21 cellular contexts compared by ENCODE assay signal in the genomic region with DNA sequence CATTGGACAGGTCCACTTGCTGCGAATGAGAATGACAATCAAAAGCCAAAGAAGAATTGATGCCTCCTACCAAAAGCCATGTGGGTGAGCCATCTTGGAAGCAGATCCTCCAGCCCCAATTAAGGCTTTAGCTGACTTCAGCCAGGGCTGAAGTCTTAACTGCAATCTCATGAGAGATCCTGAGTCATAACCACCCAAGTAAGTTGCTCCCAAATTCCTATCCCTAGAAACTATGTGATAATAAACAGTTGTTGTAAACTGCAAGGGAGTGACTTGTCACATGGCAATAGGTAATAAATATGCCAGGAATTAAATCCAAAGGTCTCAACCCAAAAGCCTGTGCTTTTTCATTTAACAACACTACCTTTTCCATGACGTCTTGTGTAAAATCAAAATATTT.
DNase-seq lines count a peak whose midpoint lies in the region; FAIRE-seq and TF ChIP-seq lines count a peak whose summit lies in the region.
"Had no signal": no experiment of that assay in that cellular context is flagged by ENCODE, and none has a peak within 500 bp of the region (broad histone marks: within the 10 kb centered on the region; RNA-seq: fewer than 3 reads in every experiment).

No MANE protein-coding gene starts in this region.

- no peaks in the 10 kb centered on the region; the same call in 1 of the 2 replicates for H3K27me3 Mint-ChIP-seq in HFFc6 (ENCODE audit: insufficient read depth)
- peaks cover 2% of the 10 kb centered on the region for H3K27me3 Mint-ChIP-seq in astrocyte (ENCODE audit: low read depth, unreplicated experiment)
- peaks cover 3% of the 10 kb centered on the region for H3K27me3 Mint-ChIP-seq in nephron progenitor cell (ENCODE audit: low read depth, poor library complexity)
- H3K27me3 Mint-ChIP-seq: effector memory CD8-positive, alpha-beta T cell; stimulated activated memory B cell treated with anti-CD40 and anti-IgM and Interleukin-4, amounts not matched to agents 10 μg/mL and 1 μg/mL and 100 μg/mL, for 72 hours had no signal

- H3K36me3 Mint-ChIP-seq in HFFc6 (ENCODE audit: low read depth) (no peaks in the 10 kb centered on the region), astrocyte (ENCODE audit: low read depth, unreplicated experiment) (no peaks in the 10 kb centered on the region), nephron progenitor cell (ENCODE audit: low read depth) (no peaks in the 10 kb centered on the region)
- H3K36me3 Mint-ChIP-seq: stimulated activated memory B cell treated with anti-CD40 and anti-IgM and Interleukin-4, amounts not matched to agents 10 μg/mL and 1 μg/mL and 100 μg/mL, for 72 hours had no signal

- no peak overlapping the region for H2BK15ac ChIP-seq in mesenchymal stem cell (ENCODE audit: low read depth, poor library complexity, severe bottlenecking)

- DNase-seq in AG08396 (ENCODE audit: low spot score): peak; percentile 36
- peak; percentile 66 for DNase-seq in HFFc6
- DNase-seq in astrocyte (ENCODE audit: low read depth): peak; percentile 48
- DNase-seq in mesenchymal stem cell: peak; percentile 63
- DNase-seq in glomerular visceral epithelial cell (ENCODE audit: extremely low spot score): no peak
- DNase-seq in SJCRH30: no peak
- no peak for DNase-seq in nephron progenitor cell
- no peak for DNase-seq in brain microvascular endothelial cell
- DNase-seq: ACHN; activated CD4-positive, alpha-beta T cell treated with anti-CD3 and anti-CD28 coated beads for 48 hours; activated effector memory CD4-positive, alpha-beta T cell treated with anti-CD3 and anti-CD28 coated beads, Interleukin-2, amount 50 U/mL, for 16 hours; anterior cingulate cortex; effector memory CD8-positive, alpha-beta T cell; left colon; MM.1S; NCI-H1694; psoas muscle; thyroid gland had no signal

- no peak overlapping the region for H3K4me3 Mint-ChIP-seq in HFFc6
- H3K4me3 Mint-ChIP-seq in astrocyte (ENCODE audit: unreplicated experiment): no peak overlapping the region
- no peak overlapping the region for H3K4me3 Mint-ChIP-seq in nephron progenitor cell
- H3K4me3 Mint-ChIP-seq: effector memory CD8-positive, alpha-beta T cell; neural crest cell; stimulated activated memory B cell treated with anti-CD40 and anti-IgM and Interleukin-4, amounts not matched to agents 10 μg/mL and 1 μg/mL and 100 μg/mL, for 72 hours had no signal

- H3K9ac ChIP-seq in astrocyte (ENCODE audit: low read length) (no peak overlapping the region), mesenchymal stem cell (ENCODE audit: low read length) (no peak overlapping the region)

- no peaks in the 10 kb centered on the region for H3K9me3 Mint-ChIP-seq in HFFc6
- H3K9me3 Mint-ChIP-seq in astrocyte (ENCODE audit: unreplicated experiment): no peaks in the 10 kb centered on the region
- peaks cover 50% of the 10 kb centered on the region for H3K9me3 Mint-ChIP-seq in nephron progenitor cell
- H3K9me3 Mint-ChIP-seq: effector memory CD8-positive, alpha-beta T cell; stimulated activated memory B cell treated with anti-CD40 and anti-IgM and Interleukin-4, amounts not matched to agents 10 μg/mL and 1 μg/mL and 100 μg/mL, for 72 hours had no signal

- H2AK5ac ChIP-seq in mesenchymal stem cell (ENCODE audit: low read length, severe bottlenecking): no peak overlapping the region

- H3K79me2 ChIP-seq in astrocyte (ENCODE audit: insufficient read depth, low read length): no peaks in the 10 kb centered on the region

- TF ChIP-seq CTCF in HFFc6 (IDR thresholded peaks at IDR 0.05): no peak
- no peak for TF ChIP-seq CTCF in astrocyte (IDR thresholded peaks at IDR 0.05; ENCODE audit: insufficient read depth, low read depth, low read length)
- no peak for TF ChIP-seq CTCF in nephron progenitor cell (IDR thresholded peaks at IDR 0.05)
- TF ChIP-seq CTCF in brain microvascular endothelial cell (IDR thresholded peaks at IDR 0.05; ENCODE audit: low read depth, low read length, missing control alignments): no peak

- 40% methylated on average over 2 of the region's 2 CpGs for WGBS in mesenchymal stem cell

- H3K23ac ChIP-seq in mesenchymal stem cell (ENCODE audit: low read length in 2 of 2): no peak overlapping the region

- H3K27ac Mint-ChIP-seq in HFFc6: peak overlapping the region; percentile 81
- H3K27ac Mint-ChIP-seq in astrocyte (ENCODE audit: unreplicated experiment): no peak overlapping the region
- H3K27ac Mint-ChIP-seq in nephron progenitor cell: no peak overlapping the region
- H3K27ac Mint-ChIP-seq: effector memory CD8-positive, alpha-beta T cell; stimulated activated memory B cell treated with anti-CD40 and anti-IgM and Interleukin-4, amounts not matched to agents 10 μg/mL and 1 μg/mL and 100 μg/mL, for 72 hours had no signal

- no peak overlapping the region for H4K8ac ChIP-seq in mesenchymal stem cell (ENCODE audit: low read length)

- no peak overlapping the region for H2BK12ac ChIP-seq in mesenchymal stem cell (ENCODE audit: low read length in 2 of 2)

- no peaks in the 10 kb centered on the region for H3K79me1 ChIP-seq in mesenchymal stem cell (replicated peaks; ENCODE audit: low read length, poor library complexity, severe bottlenecking)

- H3K4me3 ChIP-seq in astrocyte (ENCODE audit: insufficient read depth, low read depth, low read length) (no peak overlapping the region), mesenchymal stem cell (ENCODE audit: insufficient read depth in 1 of 2, low read depth in 1 of 2, low read length in 2 of 2) (no peak overlapping the region), SJCRH30 (no peak overlapping the region), brain microvascular endothelial cell (ENCODE audit: low read depth, low read length) (no peak overlapping the region)
- H3K4me3 ChIP-seq: psoas muscle, thyroid gland had no signal

- H2BK120ac ChIP-seq in mesenchymal stem cell (ENCODE audit: low read depth, low read length): no peak overlapping the region

- no peak for FAIRE-seq in astrocyte (lab: Jason Lieb, UNC)
- FAIRE-seq: GM12891 had no signal

- H3K4me2 ChIP-seq in astrocyte (ENCODE audit: low read length) (no peak overlapping the region), mesenchymal stem cell (ENCODE audit: low read length, poor library complexity, severe bottlenecking) (no peak overlapping the region)

- no peaks in the 10 kb centered on the region for H4K20me1 ChIP-seq in astrocyte (ENCODE audit: insufficient read depth, low read length)

- H3K9me3 ChIP-seq in astrocyte (ENCODE audit: insufficient read depth, low read depth, low read length): no peaks in the 10 kb centered on the region
- H3K9me3 ChIP-seq in mesenchymal stem cell (ENCODE audit: control insufficient read depth, low read length): no peaks in the 10 kb centered on the region
- no peaks in the 10 kb centered on the region for H3K9me3 ChIP-seq in SJCRH30 (replicated peaks)
- H3K9me3 ChIP-seq: psoas muscle, thyroid gland had no signal

- H3K4me1 Mint-ChIP-seq in HFFc6 (ENCODE audit: low read depth) (peaks cover 17% of the 10 kb centered on the region), astrocyte (ENCODE audit: low read depth, unreplicated experiment) (peaks cover 6% of the 10 kb centered on the region), nephron progenitor cell (peaks cover 16% of the 10 kb centered on the region)
- H3K4me1 Mint-ChIP-seq: neural crest cell had no signal

- H3K27me3 ChIP-seq in astrocyte (ENCODE audit: insufficient read depth, low read length) (no peaks in the 10 kb centered on the region), mesenchymal stem cell (ENCODE audit: control insufficient read depth in 1 of 2, insufficient read depth in 1 of 2, low read length in 2 of 2) (no peaks in the 10 kb centered on the region), SJCRH30 (no peaks in the 10 kb centered on the region), brain microvascular endothelial cell (replicated peaks) (no peaks in the 10 kb centered on the region)
- H3K27me3 ChIP-seq: thyroid gland had no signal

- H3K27ac ChIP-seq in astrocyte (ENCODE audit: low read depth, low read length) (no peak overlapping the region), mesenchymal stem cell (ENCODE audit: low read length, poor library complexity, severe bottlenecking) (no peak overlapping the region), SJCRH30 (no peak overlapping the region), brain microvascular endothelial cell (no peak overlapping the region)
- H3K27ac ChIP-seq: psoas muscle, thyroid gland had no signal

- H3K4ac ChIP-seq in mesenchymal stem cell (ENCODE audit: low read depth in 1 of 2, low read length in 2 of 2): no peak overlapping the region

- H2BK5ac ChIP-seq in mesenchymal stem cell (ENCODE audit: low read depth, low read length, poor library complexity, severe bottlenecking): no peak overlapping the region

- H3K36me3 ChIP-seq in astrocyte (ENCODE audit: insufficient read depth, low read length) (no peaks in the 10 kb centered on the region), mesenchymal stem cell (ENCODE audit: control insufficient read depth in 1 of 2, insufficient read depth in 2 of 2, low read depth in 1 of 2, low read length in 2 of 2) (no peaks in the 10 kb centered on the region), SJCRH30 (no peaks in the 10 kb centered on the region), brain microvascular endothelial cell (replicated peaks) (no peaks in the 10 kb centered on the region)
- H3K36me3 ChIP-seq: thyroid gland had no signal

- in situ Hi-C loops in brain microvascular endothelial cell (cut with HindIII; ENCODE audit: low pct_ligation_motif_present, low sequenced_read_pairs): no loop called here

- no peak overlapping the region for H3K18ac ChIP-seq in mesenchymal stem cell (ENCODE audit: low read depth in 1 of 2, low read length in 2 of 2)

- H4K91ac ChIP-seq in mesenchymal stem cell (ENCODE audit: low read length): no peak overlapping the region

- H2AFZ ChIP-seq in astrocyte (ENCODE audit: low read depth, low read length): no peak overlapping the region
- H2AFZ ChIP-seq in mesenchymal stem cell (ENCODE audit: low read depth, low read length): no peak overlapping the region

- no peak overlapping the region for H3K14ac ChIP-seq in mesenchymal stem cell (ENCODE audit: low read length in 2 of 2)

- H3K4me1 ChIP-seq in astrocyte (ENCODE audit: insufficient read depth, low read length): no peaks in the 10 kb centered on the region
- H3K4me1 ChIP-seq in mesenchymal stem cell (ENCODE audit: control insufficient read depth, insufficient read depth, low read depth, low read length): peaks cover 1% of the 10 kb centered on the region
- H3K4me1 ChIP-seq in SJCRH30: no peaks in the 10 kb centered on the region
- H3K4me1 ChIP-seq: psoas muscle, thyroid gland had no signal

Comparison
In these comparisons a context has a peak if more than half of its experiments do, and no peak if none do; other contexts are left out.
1. DNase-seq: peak in AG08396 (single experiment), HFFc6 (single experiment), astrocyte (single experiment) and mesenchymal stem cell (single experiment); none in glomerular visceral epithelial cell (single experiment), SJCRH30 (0 of 2), nephron progenitor cell (single experiment) and brain microvascular endothelial cell (single experiment).